8 cellular contexts compared by ENCODE assay signal in the genomic region with DNA sequence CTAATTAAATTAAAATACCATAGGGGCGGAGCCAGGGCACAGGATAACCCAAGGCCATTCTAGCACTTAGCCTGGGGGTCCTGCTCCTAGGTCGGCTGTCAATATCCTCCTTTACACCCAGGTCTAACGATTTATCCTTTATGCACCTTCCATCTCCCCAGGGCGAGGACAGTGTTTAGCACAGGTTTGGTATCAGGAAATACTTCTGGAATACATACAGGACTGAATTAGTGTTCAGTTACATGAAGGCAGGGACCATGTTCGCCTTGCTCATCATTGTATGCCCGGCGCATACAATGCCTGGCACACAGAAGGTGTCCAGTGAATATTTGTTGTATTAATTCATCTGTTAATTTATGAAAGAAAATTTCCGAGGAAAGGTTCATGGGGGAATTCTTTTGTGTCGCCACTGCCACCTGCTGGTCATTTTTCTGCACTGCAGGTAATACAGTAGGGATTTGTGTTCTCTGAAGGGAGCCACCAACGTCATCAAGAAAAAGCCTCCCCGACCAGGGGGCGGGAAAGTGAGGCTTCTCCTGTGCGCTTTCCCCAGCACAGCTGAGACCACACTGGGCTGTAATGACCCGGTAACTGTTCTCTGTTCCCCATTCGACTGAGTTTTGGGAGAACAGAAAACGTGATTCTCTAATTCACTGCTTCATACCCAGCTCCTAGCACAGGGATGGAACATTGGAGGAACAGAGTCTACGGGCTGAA.
DNase-seq lines count a peak whose midpoint lies in the region; ATAC-seq and TF ChIP-seq lines count a peak whose summit lies in the region.

No MANE protein-coding gene starts in this region.

- H2BK15ac ChIP-seq in IMR-90 (ENCODE audit: low read depth, low read length): no peak overlapping the region

- intact Hi-C loops in IMR-90 (cut with micrococcal nuclease): loop anchor here (2.0 kb wide), 1 partner anchor 1158 kb away; no protein-coding TSS in a partner anchor
- intact Hi-C loops in Panc1 (cut with micrococcal nuclease; ENCODE audit: unreplicated experiment): loop anchor here (10.0 kb wide), 1 partner anchor 104 kb away; no protein-coding TSS in a partner anchor

- peaks cover 7% of the 10 kb centered on the region for H3K4me1 Mint-ChIP-seq in activated T-cell treated with anti-CD3 and anti-CD28 coated beads, Interleukin-2, amount 50 U/mL, for 72 hours (ENCODE audit: low read depth)
- peaks cover 6 to 7% of the 10 kb centered on the region in 2 donors for H3K4me1 Mint-ChIP-seq in natural killer cell treated with Interleukin-12 subunit alpha and Interleukin-12 subunit beta and Interleukin-15 and Interleukin-18, amount 100 ng/mL, for 72 hours (ENCODE audit: low read depth in 2 of 2)
- H3K4me1 Mint-ChIP-seq in stimulated activated effector memory CD8-positive, alpha-beta T cell treated with anti-CD3 and anti-CD28 coated beads, Interleukin-12 subunit alpha, Interleukin-12 subunit beta, amount 100 ng/mL, for 72 hours: peaks cover 8% of the 10 kb centered on the region

- H4K5ac ChIP-seq in IMR-90 (ENCODE audit: low read depth, low read length): no peak overlapping the region

- H3K4me3 Mint-ChIP-seq in activated T-cell treated with anti-CD3 and anti-CD28 coated beads, Interleukin-2, amount 50 U/mL, for 72 hours: peak overlapping the region; percentile 38 to 64
- no peak overlapping the region for H3K4me3 Mint-ChIP-seq in natural killer cell treated with Interleukin-12 subunit alpha and Interleukin-12 subunit beta and Interleukin-15 and Interleukin-18, amount 100 ng/mL, for 72 hours
- no peak overlapping the region for H3K4me3 Mint-ChIP-seq in stimulated activated effector memory CD8-positive, alpha-beta T cell treated with anti-CD3 and anti-CD28 coated beads, Interleukin-12 subunit alpha, Interleukin-12 subunit beta, amount 100 ng/mL, for 72 hours

- H3K56ac ChIP-seq in IMR-90 (ENCODE audit: extremely low read depth, insufficient read depth, low read length): no peak overlapping the region

- H2BK120ac ChIP-seq in IMR-90 (ENCODE audit: low read depth, low read length): no peak overlapping the region

- no peak for TF ChIP-seq POLR2A in IMR-90 (IDR thresholded peaks at IDR 0.05; ENCODE audit: low read depth, low read length)

- H3K9me3 Mint-ChIP-seq in activated T-cell treated with anti-CD3 and anti-CD28 coated beads, Interleukin-2, amount 50 U/mL, for 72 hours: no peaks in the 10 kb centered on the region
- H3K9me3 Mint-ChIP-seq in natural killer cell treated with Interleukin-12 subunit alpha and Interleukin-12 subunit beta and Interleukin-15 and Interleukin-18, amount 100 ng/mL, for 72 hours: no peaks in the 10 kb centered on the region
- no peaks in the 10 kb centered on the region for H3K9me3 Mint-ChIP-seq in stimulated activated effector memory CD8-positive, alpha-beta T cell treated with anti-CD3 and anti-CD28 coated beads, Interleukin-12 subunit alpha, Interleukin-12 subunit beta, amount 100 ng/mL, for 72 hours

- H2AK9ac ChIP-seq in IMR-90 (replicated peaks; ENCODE audit: low read depth, low read length, poor library complexity): no peak overlapping the region

- BruUV-seq in IMR-90 (replicated peaks; lab: Mats Ljungman, UMichigan) (no TSS peak), Panc1 (replicated peaks; lab: Mats Ljungman, UMichigan) (no TSS peak)

- no peak overlapping the region for H3K18ac ChIP-seq in IMR-90 (ENCODE audit: low read depth, low read length)

- no peak overlapping the region for H3K14ac ChIP-seq in IMR-90 (replicated peaks; ENCODE audit: low read depth, low read length)

- no peaks in the 10 kb centered on the region for H3K79me1 ChIP-seq in IMR-90 (ENCODE audit: low read depth in 1 of 2, low read length in 2 of 2)

- no peak overlapping the region for H3K9ac ChIP-seq in IMR-90 (ENCODE audit: low read depth, low read length)

- ATAC-seq in IMR-90 (ENCODE audit: low read depth) (peak; percentile 91), Panc1 (peak; percentile 82), HG03521 (IDR thresholded peaks at IDR 0.05; ENCODE audit: unreplicated experiment) (no peak)
- peak; percentile 60 to 66 for ATAC-seq in activated T-cell treated with anti-CD3 and anti-CD28 coated beads, Interleukin-2, amount 50 U/mL, for 72 hours (replicated peaks in 1 of 2)
- peak; percentile 48 to 62 for ATAC-seq in natural killer cell treated with Interleukin-12 subunit alpha and Interleukin-12 subunit beta and Interleukin-15 and Interleukin-18, amount 100 ng/mL, for 72 hours
- ATAC-seq in stimulated activated effector memory CD8-positive, alpha-beta T cell treated with anti-CD3 and anti-CD28 coated beads, Interleukin-12 subunit alpha, Interleukin-12 subunit beta, amount 100 ng/mL, for 72 hours: peak; percentile 63

- H2AK5ac ChIP-seq in IMR-90 (ENCODE audit: low read depth, low read length): no peak overlapping the region

- no peaks in the 10 kb centered on the region for H3K36me3 Mint-ChIP-seq in activated T-cell treated with anti-CD3 and anti-CD28 coated beads, Interleukin-2, amount 50 U/mL, for 72 hours (ENCODE audit: insufficient read depth in 2 of 2)
- H3K36me3 Mint-ChIP-seq in natural killer cell treated with Interleukin-12 subunit alpha and Interleukin-12 subunit beta and Interleukin-15 and Interleukin-18, amount 100 ng/mL, for 72 hours: no peaks in the 10 kb centered on the region
- no peaks in the 10 kb centered on the region for H3K36me3 Mint-ChIP-seq in stimulated activated effector memory CD8-positive, alpha-beta T cell treated with anti-CD3 and anti-CD28 coated beads, Interleukin-12 subunit alpha, Interleukin-12 subunit beta, amount 100 ng/mL, for 72 hours

- POLR2A ChIA-PET in IMR-90 (lab: Charles Lee; ENCODE audit: unreplicated experiment) (interaction anchor here (0.7 kb wide), 1 partner anchor 72 kb away, joined by 3 read pairs; no protein-coding TSS in a partner anchor), Panc1 (lab: Charles Lee) (interaction anchor here (0.6 kb wide), 1 partner anchor 1073 kb away, joined by 3 read pairs; no protein-coding TSS in a partner anchor)

- H3K9me1 ChIP-seq in IMR-90 (ENCODE audit: insufficient read depth, low read length): no peaks in the 10 kb centered on the region

- peak; percentile 56 for TF ChIP-seq RAD21 in IMR-90 (IDR thresholded peaks at IDR 0.05; ENCODE audit: low read length)

- H3K4me1 ChIP-seq in IMR-90 (ENCODE audit: control insufficient read depth, insufficient read depth, low read length): no peaks in the 10 kb centered on the region
- H3K4me1 ChIP-seq in Panc1 (ENCODE audit: control insufficient read depth, insufficient read depth, low read length): peaks cover 4% of the 10 kb centered on the region

- H3K27me3 ChIP-seq in IMR-90 (ENCODE audit: control insufficient read depth, insufficient read depth, low read length) (peaks cover 4% of the 10 kb centered on the region; the same call in 1 of the 2 replicates), Panc1 (ENCODE audit: control insufficient read depth, insufficient read depth, low read length) (no peaks in the 10 kb centered on the region; the same call in 1 of the 2 replicates)

- dilution Hi-C loops in IMR-90 (cut with HindIII; ENCODE audit: low sequenced_read_pairs, unreplicated experiment): no loop called here

- H3K36me3 ChIP-seq in IMR-90 (ENCODE audit: control insufficient read depth, insufficient read depth, low read length) (no peaks in the 10 kb centered on the region), Panc1 (ENCODE audit: control insufficient read depth, insufficient read depth, low read length) (no peaks in the 10 kb centered on the region; the same call in 1 of the 2 replicates)

- in situ Hi-C loops in Caki2 (cut with HindIII; ENCODE audit: low pct_unique_long_range_greater_than_20kb, low sequenced_read_pairs): no loop called here
- in situ Hi-C loops in IMR-90 (cut with MboI; ENCODE audit: low sequenced_read_pairs): no loop called here
- in situ Hi-C loops in Panc1 (cut with HindIII; ENCODE audit: low pct_unique_long_range_greater_than_20kb, low sequenced_read_pairs): no loop called here

- H4K91ac ChIP-seq in IMR-90 (ENCODE audit: insufficient read depth, low read depth, low read length): no peak overlapping the region

- H3K4ac ChIP-seq in IMR-90 (ENCODE audit: low read depth, low read length): no peak overlapping the region

- DNase-seq in Caki2 (ENCODE audit: low read depth) (peak; percentile 78), IMR-90 (peak; percentile 70), Panc1 (ENCODE audit: low read depth, low spot score) (no peak), fibroblast of peridontal ligament (ENCODE audit: extremely low read depth) (peak; percentile 83)
- peak; percentile 59 to 61 for DNase-seq in activated T-cell treated with anti-CD3 and anti-CD28 coated beads, Interleukin-2, amount 50 U/mL, for 72 hours
- DNase-seq in natural killer cell treated with Interleukin-12 subunit alpha and Interleukin-12 subunit beta and Interleukin-15 and Interleukin-18, amount 100 ng/mL, for 72 hours (ENCODE audit: low spot score): peak; percentile 72
- peak; percentile 52 to 80 for DNase-seq in stimulated activated effector memory CD8-positive, alpha-beta T cell treated with anti-CD3 and anti-CD28 coated beads, Interleukin-12 subunit alpha, Interleukin-12 subunit beta, amount 100 ng/mL, for 72 hours (ENCODE audit: low spot score in 2 of 2)

- H2AFZ ChIP-seq in IMR-90 (replicated peaks; ENCODE audit: low read length, poor library complexity): peak overlapping the region; percentile 83

- H3K4me2 ChIP-seq in IMR-90 (ENCODE audit: low read depth, low read length): peak overlapping the region; percentile 62; the same call in 1 of the 2 replicates

- H2BK5ac ChIP-seq in IMR-90 (ENCODE audit: low read depth, low read length, poor library complexity, severe bottlenecking): no peak overlapping the region

- H3K27ac ChIP-seq in IMR-90 (ENCODE audit: insufficient read depth, low read length) (no peak overlapping the region), Panc1 (ENCODE audit: low read length) (no peak overlapping the region)

- H4K20me1 ChIP-seq in IMR-90 (ENCODE audit: insufficient read depth, low read length): no peaks in the 10 kb centered on the region

- H4K8ac ChIP-seq in IMR-90 (ENCODE audit: low read depth in 2 of 2, low read length in 2 of 2): no peak overlapping the region

- H3K27ac Mint-ChIP-seq in activated T-cell treated with anti-CD3 and anti-CD28 coated beads, Interleukin-2, amount 50 U/mL, for 72 hours: no peak overlapping the region
- H3K27ac Mint-ChIP-seq in natural killer cell treated with Interleukin-12 subunit alpha and Interleukin-12 subunit beta and Interleukin-15 and Interleukin-18, amount 100 ng/mL, for 72 hours: no peak overlapping the region
- no peak overlapping the region for H3K27ac Mint-ChIP-seq in stimulated activated effector memory CD8-positive, alpha-beta T cell treated with anti-CD3 and anti-CD28 coated beads, Interleukin-12 subunit alpha, Interleukin-12 subunit beta, amount 100 ng/mL, for 72 hours

- H2BK20ac ChIP-seq in IMR-90 (ENCODE audit: low read depth, low read length): no peak overlapping the region

- WGBS in IMR-90 (ENCODE audit: extremely low coverage in 2 of 2, insufficient read length in 1 of 2), 2 experiments: 5% methylated on average over 4 of the region's 17 CpGs; no CpG with 5 or more reads in 1 of the 2 experiments

- H3K4me3 ChIP-seq in IMR-90 (ENCODE audit: insufficient read depth, low read depth, low read length) (no peak overlapping the region), Panc1 (ENCODE audit: low read depth in 2 of 2, low read length in 2 of 2) (peak overlapping the region; percentile 11 to 17; a peak in 2 of 4 replicates)

- TF ChIP-seq CTCF in IMR-90 (conservative IDR thresholded peaks at IDR 0.05; ENCODE audit: low read depth, low read length) (peak; percentile 86), Panc1 (IDR thresholded peaks at IDR 0.05) (peak; percentile 89)

- H3K23ac ChIP-seq in IMR-90 (ENCODE audit: low read depth, low read length): no peak overlapping the region

- peaks cover 17% of the 10 kb centered on the region for H3K27me3 Mint-ChIP-seq in activated T-cell treated with anti-CD3 and anti-CD28 coated beads, Interleukin-2, amount 50 U/mL, for 72 hours (ENCODE audit: low read depth)
- peaks cover 10 to 15% of the 10 kb centered on the region in 2 donors for H3K27me3 Mint-ChIP-seq in natural killer cell treated with Interleukin-12 subunit alpha and Interleukin-12 subunit beta and Interleukin-15 and Interleukin-18, amount 100 ng/mL, for 72 hours

- no peaks in the 10 kb centered on the region for H3K9me3 ChIP-seq in IMR-90 (ENCODE audit: control insufficient read depth, insufficient read depth, low read length)
- no peaks in the 10 kb centered on the region for H3K9me3 ChIP-seq in Panc1 (ENCODE audit: control insufficient read depth, insufficient read depth, low read depth, low read length)

- CTCF ChIA-PET in IMR-90 (lab: Yijun Ruan, JAX): interaction anchor here (1.2 kb wide), 1 partner anchor 28 kb away, joined by 3 read pairs; no protein-coding TSS in a partner anchor
- CTCF ChIA-PET in Panc1 (lab: Charles Lee): interaction anchor here (0.8 kb wide), 1 partner anchor 35 kb away, joined by 4 read pairs; no protein-coding TSS in a partner anchor

Comparison
In these comparisons a context has a peak if more than half of its experiments do, and no peak if none do; other contexts are left out.
1. H3K4me3 Mint-ChIP-seq: peak in activated T-cell treated with anti-CD3 and anti-CD28 coated beads, Interleukin-2, amount 50 U/mL, for 72 hours (2 of 2); none in natural killer cell treated with Interleukin-12 subunit alpha and Interleukin-12 subunit beta and Interleukin-15 and Interleukin-18, amount 100 ng/mL, for 72 hours (single experiment) and stimulated activated effector memory CD8-positive, alpha-beta T cell treated with anti-CD3 and anti-CD28 coated beads, Interleukin-12 subunit alpha, Interleukin-12 subunit beta, amount 100 ng/mL, for 72 hours (single experiment).